ENCODE assay signal across 5 cellular contexts in genomic region chr10:97528876-97529275, GRCh38. TPM values are rescaled to one million over a fixed set of nuclear protein-coding genes. Genes with fewer than 3 reads are reported as not detected.
"Had no signal": no experiment of that assay in that cellular context is flagged by ENCODE, and none has a peak within 500 bp of the region (broad histone marks: within the 10 kb centered on the region; RNA-seq: fewer than 3 reads in every experiment).

No MANE protein-coding gene starts in this region.

RNA-seq across cellular contexts. Expression of gene ANKRD2, which starts 43.7 kb away (rescaled TPM):
- total RNA-seq: OCI-LY7, Peyer's patch, RPMI7951, SJSA1, SK-MEL-5 had no signal
